ENCODE assay signal across 4 cellular contexts in genomic region chrX:151792505-151792904, GRCh38. TPM values are rescaled to one million over a fixed set of nuclear protein-coding genes. Genes with fewer than 3 reads are reported as not detected.
"Had no signal": no experiment of that assay in that cellular context is flagged by ENCODE, and none has a peak within 500 bp of the region (broad histone marks: within the 10 kb centered on the region; RNA-seq: fewer than 3 reads in every experiment).

No MANE protein-coding gene starts in this region.

- H3K4me3 ChIP-seq: GM12878 had no signal

- DNase-seq: GDM1, GF-D8 had no signal

- ATAC-seq: GM12878 had no signal

RNA-seq across cellular contexts. Expression of gene CNGA2, which starts 58.0 kb away (rescaled TPM):
- total RNA-seq: G401, GM12878 had no signal
- polyA plus RNA-seq: GM12878 had no signal
